8 cellular contexts compared by ENCODE assay signal in genomic region chr15:93088200-93088980, GRCh38. TPM values are rescaled to one million over a fixed set of nuclear protein-coding genes. Genes with fewer than 3 reads are reported as not detected.
DNase-seq lines count a peak whose midpoint lies in the region; ATAC-seq and TF ChIP-seq lines count a peak whose summit lies in the region.

No MANE protein-coding gene starts in this region.

- H3K4me1 ChIP-seq in suprapubic skin: peaks cover 25% of the 10 kb centered on the region

- H3K9me3 ChIP-seq in suprapubic skin: no peaks in the 10 kb centered on the region

- H3K27me3 ChIP-seq in brain microvascular endothelial cell (replicated peaks) (peaks cover 47% of the 10 kb centered on the region), suprapubic skin (peaks cover 19% of the 10 kb centered on the region)

- peaks cover 0 to 17% (median 5%) of the 10 kb centered on the region in 7 donors for H3K9me3 Mint-ChIP-seq in CD14-positive monocyte

- TF ChIP-seq POLR2A in suprapubic skin (IDR thresholded peaks at IDR 0.05): no peak

- peaks cover 15% of the 10 kb centered on the region for H3K4me1 Mint-ChIP-seq in CD14-positive monocyte

- in situ Hi-C loops in brain microvascular endothelial cell (cut with HindIII; ENCODE audit: low pct_ligation_motif_present, low sequenced_read_pairs): no loop called here

- peak overlapping the region in 2 of 7 donors; percentile 15 to 61 for H3K27ac Mint-ChIP-seq in CD14-positive monocyte

- intact Hi-C loops in CD14-positive monocyte (cut with micrococcal nuclease): loop anchor here (5.0 to 10.0 kb wide), 4 partner anchors 216 to 1036 kb away; no protein-coding TSS in a partner anchor
- intact Hi-C loops in left colon (cut with DNase I, micrococcal nuclease): loop anchor here in 1 of 2 donors (10.0 kb wide), 1 partner anchor 886 kb away; no protein-coding TSS in a partner anchor

- under 1% methylated on average over 44 of the region's 85 CpGs for WGBS in suprapubic skin

- DNase-seq in CD14-positive monocyte (ENCODE audit: low spot score): no peak
- peak; percentile 10 for DNase-seq in NCI-H2227 treated with DMSO at 0.1 percent for 48 hours (lab: John Stamatoyannopoulos, UW)
- no peak for DNase-seq in brain microvascular endothelial cell
- peak in 1 of 2 donors; percentile 18 for DNase-seq in left colon
- no peak for DNase-seq in suprapubic skin (ENCODE audit: low spot score in 2 of 2)
- DNase-seq in mesenteric fat pad (ENCODE audit: low spot score): no peak
- no peak for DNase-seq in MV-4-11 (lab: John Stamatoyannopoulos, UW)

- H3K36me3 ChIP-seq in brain microvascular endothelial cell (replicated peaks): no peaks in the 10 kb centered on the region
- H3K36me3 ChIP-seq in suprapubic skin: no peaks in the 10 kb centered on the region

- H3K27ac ChIP-seq in brain microvascular endothelial cell (no peak overlapping the region), suprapubic skin (peak overlapping the region; percentile 79)

- no peak for TF ChIP-seq EP300 in suprapubic skin (IDR thresholded peaks at IDR 0.05)

- peaks cover 23 to 61% (median 47%) of the 10 kb centered on the region in 3 donors for H3K27me3 Mint-ChIP-seq in CD14-positive monocyte (ENCODE audit: low read depth in 3 of 3)

- ATAC-seq in GM21390 (IDR thresholded peaks at IDR 0.05; ENCODE audit: unreplicated experiment) (peak; percentile 34), left colon (peak; percentile 57)

- TF ChIP-seq CTCF in CD14-positive monocyte (IDR thresholded peaks at IDR 0.05): peak; percentile 60
- no peak for TF ChIP-seq CTCF in brain microvascular endothelial cell (IDR thresholded peaks at IDR 0.05; ENCODE audit: low read depth, low read length, missing control alignments)
- TF ChIP-seq CTCF in suprapubic skin (IDR thresholded peaks at IDR 0.05): no peak

- peak overlapping the region; percentile 83 to 98 for H3K4me3 Mint-ChIP-seq in CD14-positive monocyte

- H3K36me3 Mint-ChIP-seq in CD14-positive monocyte: peaks cover 2 to 4% of the 10 kb centered on the region in 2 donors

- H3K4me3 ChIP-seq in brain microvascular endothelial cell (ENCODE audit: low read depth, low read length) (peak overlapping the region; percentile 22), suprapubic skin (peak overlapping the region; percentile 72)

RNA-seq across cellular contexts. Expression of gene RGMA, which starts 0.6 kb away (rescaled TPM):
- polyA plus RNA-seq in CD14-positive monocyte: under 1 TPM; 0.07 to 0.08 TPM
- total RNA-seq in left colon (10 to 100 TPM in 1 of 2 donors, 1 to 10 TPM in 1; 2.5 to 12.9 TPM), suprapubic skin (10 to 100 TPM; 11.1 to 18.7 (median 15.6) TPM), mesenteric fat pad (16.5 TPM)
